ENCODE assay signal across 9 cellular contexts in genomic region chr19:1453525-1454371, GRCh38. TPM values are rescaled to one million over a fixed set of nuclear protein-coding genes. Genes with fewer than 3 reads are reported as not detected.
DNase-seq lines count a peak whose midpoint lies in the region; ATAC-seq, FAIRE-seq and TF ChIP-seq lines count a peak whose summit lies in the region.
"Had no signal": no experiment of that assay in that cellular context is flagged by ENCODE, and none has a peak within 500 bp of the region (broad histone marks: within the 10 kb centered on the region; RNA-seq: fewer than 3 reads in every experiment).

No MANE protein-coding gene starts in this region.

- no peak for TF ChIP-seq CTCF in testis (IDR thresholded peaks at IDR 0.05)
- peak in 1 of 6 experiments; percentile 11 for TF ChIP-seq CTCF in esophagus squamous epithelium (IDR thresholded peaks at IDR 0.05)

- ATAC-seq in HG03521 (IDR thresholded peaks at IDR 0.05; ENCODE audit: unreplicated experiment): no peak

- H3K27ac ChIP-seq in SK-N-MC (no peak overlapping the region), testis (no peak overlapping the region), esophagus squamous epithelium (no peak overlapping the region)

- DNase-seq in NCI-H2196 (lab: John Stamatoyannopoulos, UW; ENCODE audit: unreplicated experiment) (peak; percentile 63), NCI-H2196 treated with DMSO at 0.1 percent for 48 hours (lab: John Stamatoyannopoulos, UW; ENCODE audit: unreplicated experiment) (no peak), SK-N-MC (ENCODE audit: low read depth, low spot score) (no peak), frontal cortex (ENCODE audit: low spot score in 2 of 2) (peak; percentile 84 to 91), testis (peak; percentile 84), esophagus squamous epithelium (lab: John Stamatoyannopoulos, UW) (no peak)
- DNase-seq in stimulated activated naive CD4-positive, alpha-beta T cell (lab: John Stamatoyannopoulos, UW): no peak
- DNase-seq: activated T-cell treated with anti-CD3 and anti-CD28 coated beads, Interleukin-2, amount 50 U/mL, for 48 hours had no signal

- TF ChIP-seq POLR2A in testis (IDR thresholded peaks at IDR 0.05) (no peak), esophagus squamous epithelium (IDR thresholded peaks at IDR 0.05) (no peak)

- no peak for FAIRE-seq in frontal cortex (lab: Jason Lieb, UNC)

- H3K9me3 ChIP-seq in SK-N-MC (ENCODE audit: low read depth, low read length) (no peaks in the 10 kb centered on the region), testis (no peaks in the 10 kb centered on the region), esophagus squamous epithelium (no peaks in the 10 kb centered on the region)

- H3K4me1 ChIP-seq in testis: peaks cover 22% of the 10 kb centered on the region
- peaks cover 19 to 60% (median 20%) of the 10 kb centered on the region in 3 donors for H3K4me1 ChIP-seq in esophagus squamous epithelium

- 36 to 46% methylated on average over 20 to 32 of the region's 33 CpGs for WGBS in testis, 2 donors
- WGBS in esophagus squamous epithelium, 2 donors: 7 to 21% methylated on average over 3 to 12 of the region's 33 CpGs

- H3K36me3 ChIP-seq in SK-N-MC (ENCODE audit: insufficient read depth, low read length) (no peaks in the 10 kb centered on the region), testis (ENCODE audit: low read depth, missing control alignments) (no peaks in the 10 kb centered on the region), esophagus squamous epithelium (no peaks in the 10 kb centered on the region)

- H3K27me3 ChIP-seq in testis (no peaks in the 10 kb centered on the region), esophagus squamous epithelium (peaks cover 39 to 100% (median 49%) of the 10 kb centered on the region in 4 donors)

- H3K4me3 ChIP-seq in SK-N-MC (0 out of 2 replicates have a peak overlapping the region, but pooled peaks have one; percentile 22), testis (no peak overlapping the region), esophagus squamous epithelium (peak overlapping the region in 1 of 4 donors; percentile 3)

- intact Hi-C loops in testis (cut with DNase I; ENCODE audit: low total_unique reads): no loop called here
- intact Hi-C loops in esophagus squamous epithelium (cut with DNase I): loop anchor here (10.0 kb wide), 1 partner anchor 169 kb away; the partner anchor contains the start of gene EFNA2

- no peak overlapping the region for H3K9ac ChIP-seq in SK-N-MC (ENCODE audit: insufficient read length)

RNA-seq across cellular contexts. Expression of gene APC2, which starts 3.8 kb away (rescaled TPM):
- total RNA-seq in frontal cortex (116 TPM), testis (1 to 10 TPM; 4.6 to 5.9 TPM), esophagus squamous epithelium (under 1 TPM in 1 of 4 donors, not detected in 3; under 0.01 TPM)
- polyA plus RNA-seq in testis (ENCODE audit: insufficient read depth, low read depth, low replicate concordance): 2.8 TPM

RNA-seq across cellular contexts. Expression of gene RPS15, which starts 15.6 kb away (rescaled TPM):
- total RNA-seq in frontal cortex (276 TPM), testis (1,000 to 10,000 TPM; 1,248 to 1,750 TPM), esophagus squamous epithelium (1,000 to 10,000 TPM; 2,502 to 3,774 (median 3,129) TPM)
- 768 TPM for polyA plus RNA-seq in testis (ENCODE audit: insufficient read depth, low read depth, low replicate concordance)

RNA-seq across cellular contexts. Expression of gene C19orf25, which starts 25.3 kb away (rescaled TPM):
- total RNA-seq in frontal cortex (17.9 TPM), testis (10 to 100 TPM; 55.4 to 72.5 TPM), esophagus squamous epithelium (10 to 100 TPM; 17.8 to 24.5 (median 23.0) TPM)
- polyA plus RNA-seq in testis (ENCODE audit: insufficient read depth, low read depth, low replicate concordance): 39.3 TPM

RNA-seq across cellular contexts. Expression of gene PCSK4, which starts 36.4 kb away (rescaled TPM):
- total RNA-seq in frontal cortex (3.7 TPM), testis (100 to 1,000 TPM; 108 to 203 TPM), esophagus squamous epithelium (1 to 10 TPM in 2 of 4 donors, under 1 TPM in 2; 0.35 to 5.5 (median 1.1) TPM)
- polyA plus RNA-seq in testis (ENCODE audit: insufficient read depth, low read depth, low replicate concordance): 179 TPM

RNA-seq across cellular contexts. Expression of gene REEP6, which starts 37.2 kb away (rescaled TPM):
- total RNA-seq in frontal cortex: 2.4 TPM
- total RNA-seq in testis: 100 to 1,000 TPM; 429 to 454 TPM
- 386 TPM for polyA plus RNA-seq in testis (ENCODE audit: insufficient read depth, low read depth, low replicate concordance)
- total RNA-seq in esophagus squamous epithelium: 10 to 100 TPM in 2 of 4 donors, 1 to 10 TPM in 2; 5.7 to 13.8 (median 9.4) TPM

Comparison
In these comparisons a context has a peak if more than half of its experiments do, and no peak if none do; other contexts are left out.
1. DNase-seq: peak in NCI-H2196 (single experiment), frontal cortex (2 of 2) and testis (single experiment); none in NCI-H2196 treated with DMSO at 0.1 percent for 48 hours (single experiment), SK-N-MC (single experiment), stimulated activated naive CD4-positive, alpha-beta T cell (0 of 6) and esophagus squamous epithelium (single experiment).
2. RNA of gene APC2, which starts 3.8 kb away (total RNA-seq): 116 TPM in frontal cortex (single experiment); 4.6 to 5.9 TPM in testis and under 0.01 TPM in esophagus squamous epithelium; every median in the first group is over 10 times any median in the second.